13 cellular contexts compared by ENCODE assay signal in the genomic region with DNA sequence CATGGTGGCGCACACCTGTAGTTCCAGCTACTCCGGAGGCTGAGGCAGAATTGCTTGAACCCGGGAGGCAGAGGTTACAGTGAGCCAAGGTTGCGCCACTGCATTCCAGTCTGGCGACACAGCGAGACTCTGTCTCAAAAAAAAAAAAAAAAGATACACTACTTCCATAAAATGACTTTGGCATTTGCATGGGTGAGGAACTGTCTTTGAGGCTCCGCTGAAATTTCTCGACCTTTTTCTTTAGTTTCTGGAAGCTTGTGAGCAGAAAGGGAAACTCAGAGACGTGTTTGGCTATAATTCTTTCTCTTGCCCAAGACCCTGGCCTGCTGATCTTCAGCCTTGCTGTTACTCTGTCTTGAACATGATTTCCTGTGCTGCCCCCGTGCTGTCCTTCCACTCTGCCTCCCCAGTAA. TPM values are rescaled to one million over a fixed set of nuclear protein-coding genes. Genes with fewer than 3 reads are reported as not detected.
DNase-seq lines count a peak whose midpoint lies in the region; ATAC-seq and TF ChIP-seq lines count a peak whose summit lies in the region.
"Had no signal": no experiment of that assay in that cellular context is flagged by ENCODE, and none has a peak within 500 bp of the region (broad histone marks: within the 10 kb centered on the region; RNA-seq: fewer than 3 reads in every experiment).

No MANE protein-coding gene starts in this region.

- ATAC-seq in stimulated activated naive B cell treated with anti-CD40 and anti-IgM and Interleukin-4, amounts not matched to agents 10 μg/mL and 1 μg/mL and 100 μg/mL, for 72 hours (replicated peaks): no peak
- ATAC-seq: activated CD4-positive, alpha-beta T cell treated with anti-CD3 and anti-CD28 coated beads for 36 hours; T-helper 17 cell had no signal

- H3K27me3 ChIP-seq in A673 (replicated peaks; ENCODE audit: insufficient read depth, low read depth, low read length, poor library complexity): no peaks in the 10 kb centered on the region
- H3K27me3 ChIP-seq in ascending aorta: no peaks in the 10 kb centered on the region
- H3K27me3 ChIP-seq: transverse colon had no signal

- DNase-seq in A673 (ENCODE audit: low spot score) (peak; percentile 22), choroid plexus epithelial cell (ENCODE audit: low read depth) (peak; percentile 49), medulla oblongata (ENCODE audit: extremely low spot score) (peak; percentile 17), NCI-H774 (lab: John Stamatoyannopoulos, UW) (no peak), ascending aorta (ENCODE audit: low spot score in 2 of 2) (no peak), NCI-H524 treated with DMSO at 0.1 percent for 48 hours (lab: John Stamatoyannopoulos, UW) (no peak)
- no peak for DNase-seq in stimulated activated naive B cell treated with anti-CD40 and anti-IgM and Interleukin-4, amounts not matched to agents 10 μg/mL and 1 μg/mL and 100 μg/mL, for 72 hours
- DNase-seq: activated CD4-positive, alpha-beta T cell treated with anti-CD3 and anti-CD28 coated beads for 36 hours; posterior cingulate gyrus; stimulated activated CD8-positive, alpha-beta memory T cell treated with anti-CD3 and anti-CD28 coated beads, Interleukin-4, amount 100 ng/mL, for 48 hours; T-helper 17 cell; transverse colon had no signal

- no peak for TF ChIP-seq EP300 in Ishikawa (IDR thresholded peaks at IDR 0.05; ENCODE audit: borderline replicate concordance)

- H3K4me3 ChIP-seq in A673 (ENCODE audit: low read depth, low read length, poor library complexity, severe bottlenecking): no peak overlapping the region
- no peak overlapping the region for H3K4me3 ChIP-seq in choroid plexus epithelial cell (ENCODE audit: low read depth, low read length)
- no peak overlapping the region for H3K4me3 ChIP-seq in ascending aorta
- H3K4me3 ChIP-seq: transverse colon had no signal

- H3K4me1 ChIP-seq in A673 (ENCODE audit: insufficient read depth, low read length, poor library complexity, severe bottlenecking): peaks cover 44% of the 10 kb centered on the region
- H3K4me1 ChIP-seq in ascending aorta: peaks cover 0 to 2% of the 10 kb centered on the region in 2 donors

- BruUV-seq in A673 (replicated peaks; lab: Mats Ljungman, UMichigan): no TSS peak

- no peaks in the 10 kb centered on the region for H3K9me3 Mint-ChIP-seq in stimulated activated naive B cell treated with anti-CD40 and anti-IgM and Interleukin-4, amounts not matched to agents 10 μg/mL and 1 μg/mL and 100 μg/mL, for 72 hours

- TF ChIP-seq CTCF in A673 (conservative IDR thresholded peaks at IDR 0.05; ENCODE audit: low read depth, low read length) (no peak), choroid plexus epithelial cell (conservative IDR thresholded peaks at IDR 0.05; ENCODE audit: low read depth, low read length) (no peak), ascending aorta (IDR thresholded peaks at IDR 0.05) (no peak)

- H3K4me3 Mint-ChIP-seq in stimulated activated naive B cell treated with anti-CD40 and anti-IgM and Interleukin-4, amounts not matched to agents 10 μg/mL and 1 μg/mL and 100 μg/mL, for 72 hours: no peak overlapping the region
- H3K4me3 Mint-ChIP-seq: activated CD4-positive, alpha-beta T cell treated with anti-CD3 and anti-CD28 coated beads for 36 hours; T-helper 17 cell had no signal

- peaks cover 11 to 28% of the 10 kb centered on the region in 2 donors for H3K36me3 Mint-ChIP-seq in stimulated activated naive B cell treated with anti-CD40 and anti-IgM and Interleukin-4, amounts not matched to agents 10 μg/mL and 1 μg/mL and 100 μg/mL, for 72 hours

- intact Hi-C loops in A673 (cut with micrococcal nuclease; ENCODE audit: unreplicated experiment) (no loop called here), ascending aorta (cut with DNase I) (no loop called here)

- H3K4me1 Mint-ChIP-seq in stimulated activated naive B cell treated with anti-CD40 and anti-IgM and Interleukin-4, amounts not matched to agents 10 μg/mL and 1 μg/mL and 100 μg/mL, for 72 hours: peaks cover 2 to 5% of the 10 kb centered on the region in 2 donors

- CTCF ChIA-PET in A673 (lab: Charles Lee): no interaction called here

- H3K9me3 ChIP-seq in A673 (ENCODE audit: low read depth, low read length, poor library complexity, severe bottlenecking) (no peaks in the 10 kb centered on the region), ascending aorta (no peaks in the 10 kb centered on the region)
- H3K9me3 ChIP-seq: transverse colon had no signal

- no peak for TF ChIP-seq RAD21 in Ishikawa (IDR thresholded peaks at IDR 0.05; ENCODE audit: low read depth)

- no peaks in the 10 kb centered on the region for H3K27me3 Mint-ChIP-seq in stimulated activated naive B cell treated with anti-CD40 and anti-IgM and Interleukin-4, amounts not matched to agents 10 μg/mL and 1 μg/mL and 100 μg/mL, for 72 hours
- H3K27me3 Mint-ChIP-seq: activated CD4-positive, alpha-beta T cell treated with anti-CD3 and anti-CD28 coated beads for 36 hours; T-helper 17 cell had no signal

- H3K27ac ChIP-seq in A673 (ENCODE audit: low read depth, low read length, poor library complexity, severe bottlenecking) (peak overlapping the region; percentile 5), ascending aorta (no peak overlapping the region)

- no peak overlapping the region for H3K27ac Mint-ChIP-seq in stimulated activated naive B cell treated with anti-CD40 and anti-IgM and Interleukin-4, amounts not matched to agents 10 μg/mL and 1 μg/mL and 100 μg/mL, for 72 hours
- H3K27ac Mint-ChIP-seq: activated CD4-positive, alpha-beta T cell treated with anti-CD3 and anti-CD28 coated beads for 36 hours; T-helper 17 cell had no signal

- H3K36me3 ChIP-seq in A673 (ENCODE audit: insufficient read depth, low read length, poor library complexity, severe bottlenecking) (peaks cover 32% of the 10 kb centered on the region), ascending aorta (peaks cover 12 to 31% of the 10 kb centered on the region in 2 donors)

- POLR2A ChIA-PET in A673 (lab: Charles Lee; ENCODE audit: low non-redundant PET): no interaction called here

TF ChIP-seq in Ishikawa, 13 proteins besides CTCF, POLR2A, EP300 and RAD21:
- TF ChIP-seq TCF12 (IDR thresholded peaks at IDR 0.05; ENCODE audit: low read depth) (no peak), TEAD4 (IDR thresholded peaks at IDR 0.05) (0 out of 2 replicates have a peak, but pooled peaks have one; percentile 30), FOXM1 (IDR thresholded peaks at IDR 0.05; ENCODE audit: borderline replicate concordance, low read depth) (no peak), EGR1 (IDR thresholded peaks at IDR 0.05) (no peak), CREB1 (IDR thresholded peaks at IDR 0.05; ENCODE audit: low read depth) (no peak), CEBPB (IDR thresholded peaks at IDR 0.05) (peak; percentile 77), TAF1 (IDR thresholded peaks at IDR 0.05; ENCODE audit: low read depth) (no peak)

RNA-seq across cellular contexts. Expression of gene SPIN1, which starts 37.3 kb away (rescaled TPM):
- total RNA-seq in A673 (2021): 157 and 164 TPM in 2 replicates
- total RNA-seq in ascending aorta: 11.6 TPM

Comparison
In these comparisons a context has a peak if more than half of its experiments do, and no peak if none do; other contexts are left out.
1. DNase-seq: peak in A673 (single experiment), choroid plexus epithelial cell (single experiment) and medulla oblongata (single experiment); none in NCI-H774 (single experiment), ascending aorta (0 of 2), stimulated activated naive B cell treated with anti-CD40 and anti-IgM and Interleukin-4, amounts not matched to agents 10 μg/mL and 1 μg/mL and 100 μg/mL, for 72 hours (single experiment) and NCI-H524 treated with DMSO at 0.1 percent for 48 hours (single experiment).
2. RNA of gene SPIN1, which starts 37.3 kb away (total RNA-seq): 157 to 164 TPM in A673; 11.6 TPM in ascending aorta (single experiment); every median in the first group is over 10 times any median in the second.